In the genomic region with DNA sequence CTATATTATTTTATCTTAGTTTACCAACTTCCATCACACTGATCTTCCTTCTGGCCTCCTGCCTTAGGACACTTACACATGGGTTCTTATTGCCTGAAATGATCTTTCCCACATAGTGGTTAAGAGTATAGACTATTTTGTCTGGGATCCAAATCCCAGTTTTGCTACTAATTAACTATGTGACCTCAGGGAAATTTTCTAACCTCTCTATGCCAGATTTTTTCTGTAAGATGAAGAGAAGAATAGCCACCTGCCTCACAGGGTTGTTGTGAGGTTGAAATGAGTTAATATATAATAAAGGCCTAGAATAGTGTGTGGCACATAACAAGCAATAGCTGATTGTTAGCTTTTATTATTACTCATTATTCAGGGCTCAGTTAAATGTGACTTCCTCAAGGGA, we compare ENCODE assay signal across 23 cellular contexts. TPM values are rescaled to one million over a fixed set of nuclear protein-coding genes. Genes with fewer than 3 reads are reported as not detected.
DNase-seq lines count a peak whose midpoint lies in the region; ATAC-seq, FAIRE-seq and TF ChIP-seq lines count a peak whose summit lies in the region.
"Had no signal": no experiment of that assay in that cellular context is flagged by ENCODE, and none has a peak within 500 bp of the region (broad histone marks: within the 10 kb centered on the region; RNA-seq: fewer than 3 reads in every experiment).

No MANE protein-coding gene starts in this region.

- H3K4me1 Mint-ChIP-seq in Caco-2 (ENCODE audit: low read depth, unreplicated experiment) (peaks cover 28% of the 10 kb centered on the region), GM23338 (peaks cover 27% of the 10 kb centered on the region)
- peaks cover 5% of the 10 kb centered on the region for H3K4me1 Mint-ChIP-seq in activated CD4-positive, alpha-beta T cell treated with anti-CD3 and anti-CD28 coated beads for 36 hours

- H2AFZ ChIP-seq in GM23338: no peak overlapping the region

- no peaks in the 10 kb centered on the region for H3K9me2 ChIP-seq in GM23338 (ENCODE audit: insufficient read depth)

- DNase-seq in Caco-2 (no peak), GM23338 (ENCODE audit: low spot score) (no peak), RCC 7860 (ENCODE audit: low spot score) (no peak), kidney tubule cell (ENCODE audit: low spot score) (peak; percentile 70), mucosa of gallbladder (ENCODE audit: low spot score) (no peak), H54 (ENCODE audit: insufficient read length, low spot score) (no peak)
- DNase-seq in activated CD4-positive, alpha-beta T cell treated with anti-CD3 and anti-CD28 coated beads for 36 hours: no peak
- DNase-seq: BE2C; C1 segment of cervical spinal cord; CD4-positive, CD25-positive, alpha-beta regulatory T cell; CD8-positive, alpha-beta memory T cell; COR-L47; DMS153; DMS79; GDM1; HCEC 1CT; KG1 had no signal

- no peaks in the 10 kb centered on the region for H4K20me1 ChIP-seq in GM23338 (replicated peaks; ENCODE audit: insufficient read depth)

- peak overlapping the region; percentile 17 for H3K27ac Mint-ChIP-seq in Caco-2 (ENCODE audit: unreplicated experiment)
- H3K27ac Mint-ChIP-seq in GM23338: peak overlapping the region; percentile 34
- no peak overlapping the region for H3K27ac Mint-ChIP-seq in activated CD4-positive, alpha-beta T cell treated with anti-CD3 and anti-CD28 coated beads for 36 hours

- H3K4me3 ChIP-seq in Caco-2 (ENCODE audit: low read depth, low read length) (no peak overlapping the region), GM23338 (no peak overlapping the region)

- no peak for ATAC-seq in GM23338
- no peak for ATAC-seq in HG03460 (IDR thresholded peaks at IDR 0.05; ENCODE audit: unreplicated experiment)
- no peak for ATAC-seq in activated CD4-positive, alpha-beta T cell treated with anti-CD3 and anti-CD28 coated beads for 36 hours
- ATAC-seq: HepG2 had no signal

- H3K36me3 ChIP-seq in Caco-2 (ENCODE audit: control insufficient read depth, insufficient read depth, low read length) (no peaks in the 10 kb centered on the region; the same call in 1 of the 2 replicates), GM23338 (ENCODE audit: insufficient read depth) (0 out of 2 replicates have a peak, but pooled peaks cover 10% of the 10 kb centered on the region)

- CTCF ChIA-PET in Caco-2 (lab: Charles Lee): no interaction called here
- CTCF ChIA-PET in activated CD4-positive, alpha-beta T cell treated with anti-CD3 and anti-CD28 coated beads for 36 hours (lab: Charles Lee): no interaction called here

- no peak for TF ChIP-seq POLR2A in H54 (IDR thresholded peaks at IDR 0.05; ENCODE audit: low read depth, low read length)

- no peaks in the 10 kb centered on the region for H3F3A ChIP-seq in GM23338 (replicated peaks; ENCODE audit: low read depth)

- H3K4me3 Mint-ChIP-seq in Caco-2 (ENCODE audit: unreplicated experiment) (no peak overlapping the region), GM23338 (no peak overlapping the region)
- no peak overlapping the region for H3K4me3 Mint-ChIP-seq in activated CD4-positive, alpha-beta T cell treated with anti-CD3 and anti-CD28 coated beads for 36 hours
- H3K4me3 Mint-ChIP-seq: CD4-positive, CD25-positive, alpha-beta regulatory T cell; CD8-positive, alpha-beta memory T cell had no signal

- intact Hi-C loops in Caco-2 (cut with micrococcal nuclease; ENCODE audit: unreplicated experiment): no loop called here
- intact Hi-C loops in activated CD4-positive, alpha-beta T cell treated with anti-CD3 and anti-CD28 coated beads for 36 hours (cut with DNase I, micrococcal nuclease): no loop called here

- TF ChIP-seq CTCF in Caco-2 (IDR thresholded peaks at IDR 0.05; ENCODE audit: insufficient read depth in 1 of 2, low read depth in 1 of 2, low read length in 1 of 2, severe bottlenecking in 1 of 2, unreplicated experiment in 1 of 2) (no peak), GM23338 (conservative IDR thresholded peaks at IDR 0.05; ENCODE audit: low read depth in 2 of 2) (no peak)

- no TSS peak for BruUV-seq in Caco-2 (replicated peaks; lab: Mats Ljungman, UMichigan)

- H3K4me1 ChIP-seq in Caco-2: peaks cover 26% of the 10 kb centered on the region
- peaks cover 30% of the 10 kb centered on the region for H3K4me1 ChIP-seq in GM23338 (ENCODE audit: insufficient read depth)
- H3K4me1 ChIP-seq: BE2C had no signal

- no peaks in the 10 kb centered on the region for H3K9me3 ChIP-seq in Caco-2
- H3K9me3 ChIP-seq: BE2C had no signal

- H3K27me3 Mint-ChIP-seq in Caco-2 (ENCODE audit: insufficient read depth, unreplicated experiment) (no peaks in the 10 kb centered on the region), GM23338 (ENCODE audit: insufficient read depth, low read depth, poor library complexity) (no peaks in the 10 kb centered on the region)
- H3K27me3 Mint-ChIP-seq in activated CD4-positive, alpha-beta T cell treated with anti-CD3 and anti-CD28 coated beads for 36 hours: no peaks in the 10 kb centered on the region
- H3K27me3 Mint-ChIP-seq: CD4-positive, CD25-positive, alpha-beta regulatory T cell; CD8-positive, alpha-beta memory T cell had no signal

- H3K9me3 Mint-ChIP-seq in Caco-2 (ENCODE audit: unreplicated experiment) (peaks cover 10% of the 10 kb centered on the region), GM23338 (no peaks in the 10 kb centered on the region)
- no peaks in the 10 kb centered on the region for H3K9me3 Mint-ChIP-seq in activated CD4-positive, alpha-beta T cell treated with anti-CD3 and anti-CD28 coated beads for 36 hours (ENCODE audit: low read depth)
- H3K9me3 Mint-ChIP-seq: CD4-positive, CD25-positive, alpha-beta regulatory T cell; CD8-positive, alpha-beta memory T cell had no signal

- FAIRE-seq in RCC 7860 (lab: Jason Lieb, UNC) (peak; percentile 56), H54 (lab: Jason Lieb, UNC) (no peak)
- FAIRE-seq: GM12892, GM18507, H1, HepG2, HTR-8/SVneo had no signal

- POLR2A ChIA-PET in Caco-2 (lab: Charles Lee): no interaction called here
- POLR2A ChIA-PET in activated CD4-positive, alpha-beta T cell treated with anti-CD3 and anti-CD28 coated beads for 36 hours (lab: Charles Lee): no interaction called here

- H3K4me2 ChIP-seq in GM23338: peak overlapping the region; percentile 30; the same call in 1 of the 2 replicates

- H3K27ac ChIP-seq in GM23338 (ENCODE audit: low read depth): 0 out of 2 replicates have a peak overlapping the region, but pooled peaks have one; percentile 64

- H3K27me3 ChIP-seq in Caco-2 (replicated peaks; ENCODE audit: control insufficient read depth, insufficient read depth, low read length) (no peaks in the 10 kb centered on the region), GM23338 (ENCODE audit: insufficient read depth) (no peaks in the 10 kb centered on the region)
- H3K27me3 ChIP-seq: BE2C had no signal

- H3K36me3 Mint-ChIP-seq in Caco-2 (ENCODE audit: insufficient read depth, unreplicated experiment) (peaks cover 24% of the 10 kb centered on the region), GM23338 (ENCODE audit: low read depth) (peaks cover 14% of the 10 kb centered on the region; the same call in 2 of the 3 replicates)
- peaks cover 29% of the 10 kb centered on the region for H3K36me3 Mint-ChIP-seq in activated CD4-positive, alpha-beta T cell treated with anti-CD3 and anti-CD28 coated beads for 36 hours (ENCODE audit: low read depth)

- peaks cover 13% of the 10 kb centered on the region; the same call in 1 of the 2 replicates for H3K79me2 ChIP-seq in GM23338 (replicated peaks; ENCODE audit: insufficient read depth)

TF ChIP-seq in GM23338, 12 proteins besides CTCF, POLR2A, EP300 and RAD21 (continues in another document):
- TF ChIP-seq ZNF331 (CRISPR knock-in tag; IDR thresholded peaks at IDR 0.05; ENCODE audit: low read depth): no peak

RNA-seq across cellular contexts. Expression of a gene that starts 18.4 kb away (rescaled TPM):
- total RNA-seq in Caco-2 (2022): 51.1 and 58.7 TPM in 2 replicates
- total RNA-seq in GM23338 (2014; rRNA removed; shearing (Covaris generic)): 26.5 and 28.9 TPM in 2 replicates
- 13.0 and 13.9 TPM in 2 replicates for polyA plus RNA-seq in GM23338 (2016; fragmentation: Nextera tagmentation; extraction: Ambion mirVana)
- 70.6 TPM for total RNA-seq in mucosa of gallbladder
- 10 to 100 TPM; 22.5 to 25.1 TPM for total RNA-seq in activated CD4-positive, alpha-beta T cell treated with anti-CD3 and anti-CD28 coated beads for 36 hours

RNA-seq across cellular contexts. Expression of a gene that starts 18.7 kb away (rescaled TPM):
- total RNA-seq in Caco-2 (2022) (130 and 143 TPM in 2 replicates), mucosa of gallbladder (46.0 TPM)
- 24.1 and 34.5 TPM in 2 replicates for total RNA-seq in GM23338 (2014; rRNA removed; shearing (Covaris generic))
- polyA plus RNA-seq in GM23338 (2016; fragmentation: Nextera tagmentation; extraction: Ambion mirVana): 157 and 200 TPM in 2 replicates
- 10 to 100 TPM; 41.9 to 69.5 TPM for total RNA-seq in activated CD4-positive, alpha-beta T cell treated with anti-CD3 and anti-CD28 coated beads for 36 hours
